ENCODE assay signal across 14 cellular contexts in genomic region chr11:3126901-3127691, GRCh38. TPM values are rescaled to one million over a fixed set of nuclear protein-coding genes. Genes with fewer than 3 reads are reported as not detected.
DNase-seq lines count a peak whose midpoint lies in the region; ATAC-seq, FAIRE-seq and TF ChIP-seq lines count a peak whose summit lies in the region.
"Had no signal": no experiment of that assay in that cellular context is flagged by ENCODE, and none has a peak within 500 bp of the region (broad histone marks: within the 10 kb centered on the region; RNA-seq: fewer than 3 reads in every experiment).

No MANE protein-coding gene starts in this region.

- no peaks in the 10 kb centered on the region for H4K20me1 ChIP-seq in PC-3 (ENCODE audit: low read length)

- H3K9me3 Mint-ChIP-seq in endodermal cell, result no peaks in the 10 kb centered on the region
- H3K9me3 Mint-ChIP-seq: activated T-cell treated with anti-CD3 and anti-CD28 coated beads, Interleukin-2, amount 50 U/mL, for 72 hours; T-helper 2 cell treated with Interferon-gamma antibody and Interleukin-4, amounts not matched to agents 5 μg/mL and 100 μg/mL, for 36 hours had no signal

- TF ChIP-seq CTCF in PC-3 (conservative IDR thresholded peaks at IDR 0.05; ENCODE audit: low read depth, low read length), result no peak
- TF ChIP-seq CTCF in endodermal cell (conservative IDR thresholded peaks at IDR 0.05), result no peak
- TF ChIP-seq CTCF in lower lobe of right lung (IDR thresholded peaks at IDR 0.05), result no peak

- POLR2A ChIA-PET in PC-3 (lab: Charles Lee; ENCODE audit: unreplicated experiment), result interaction anchor here (0.6 kb wide), 1 partner anchor 141 kb away, joined by 6 read pairs; no protein-coding TSS in a partner anchor

- no peaks in the 10 kb centered on the region for H3K9me2 ChIP-seq in PC-3 (replicated peaks; ENCODE audit: low read length)

- H3K27me3 Mint-ChIP-seq in endodermal cell (ENCODE audit: insufficient read depth), result peaks cover 22% of the 10 kb centered on the region

- H3K4me1 Mint-ChIP-seq in endodermal cell, result no peaks in the 10 kb centered on the region

- H3K4me3 Mint-ChIP-seq in endodermal cell, result no peak overlapping the region
- H3K4me3 Mint-ChIP-seq: activated T-cell treated with anti-CD3 and anti-CD28 coated beads, Interleukin-2, amount 50 U/mL, for 72 hours; T-helper 2 cell treated with Interferon-gamma antibody and Interleukin-4, amounts not matched to agents 5 μg/mL and 100 μg/mL, for 36 hours had no signal

- H3K79me2 ChIP-seq in PC-3 (ENCODE audit: low read length), result peaks cover 36% of the 10 kb centered on the region

- DNase-seq in PC-3, result no peak
- peak; percentile 40 for DNase-seq in endodermal cell
- DNase-seq in lower lobe of right lung, result peak; percentile 43
- no peak for DNase-seq in frontal cortex (ENCODE audit: low spot score in 2 of 2)
- no peak for DNase-seq in putamen (ENCODE audit: low spot score)
- DNase-seq in NCI-H748 (lab: John Stamatoyannopoulos, UW; ENCODE audit: unreplicated experiment), result no peak
- no peak for DNase-seq in DMS53 (lab: John Stamatoyannopoulos, UW)
- DNase-seq: activated T-cell treated with anti-CD3 and anti-CD28 coated beads, Interleukin-2, amount 50 U/mL, for 72 hours; NCI-H526 treated with DMSO at 0.1 percent for 48 hours; retina; stimulated activated CD4-positive, alpha-beta T cell treated with anti-CD3 and anti-CD28 coated beads, Interleukin-4, amount 100 ng/mL, for 24 hours had no signal

- no TSS peak for BruUV-seq in PC-3 (replicated peaks; lab: Mats Ljungman, UMichigan)

- H3K27me3 ChIP-seq in PC-3 (ENCODE audit: low read length) (no peaks in the 10 kb centered on the region), endodermal cell (ENCODE audit: control insufficient read depth, insufficient read depth, low read length, poor library complexity, severe bottlenecking) (no peaks in the 10 kb centered on the region), lower lobe of right lung (ENCODE audit: low read depth) (no peaks in the 10 kb centered on the region), subcutaneous abdominal adipose tissue (ENCODE audit: control insufficient read depth in 5 of 5, insufficient read depth in 4 of 5, low read length in 5 of 5) (no peaks in the 10 kb centered on the region)

- H3K4me2 ChIP-seq in PC-3 (ENCODE audit: low read length), result peak overlapping the region; percentile 85

- WGBS in endodermal cell (ENCODE audit: insufficient coverage in 1 of 2, insufficient read length in 1 of 2), 2 experiments, result 87 to 94% methylated on average over 12 to 24 of the region's 24 CpGs

- H3K36me3 ChIP-seq in PC-3 (ENCODE audit: low read depth, low read length) (no peaks in the 10 kb centered on the region), endodermal cell (ENCODE audit: control insufficient read depth, insufficient read depth, low read length) (no peaks in the 10 kb centered on the region), lower lobe of right lung (peaks cover 16% of the 10 kb centered on the region), subcutaneous abdominal adipose tissue (ENCODE audit: control insufficient read depth in 5 of 5, insufficient read depth in 5 of 5, low read length in 5 of 5) (peaks cover 0 to 36% (median 21%) of the 10 kb centered on the region in 5 donors)

- no peaks in the 10 kb centered on the region for H3F3A ChIP-seq in PC-3 (ENCODE audit: low read length, unreplicated experiment)

- H3K9me3 ChIP-seq in PC-3 (ENCODE audit: low read length) (no peaks in the 10 kb centered on the region), endodermal cell (ENCODE audit: control insufficient read depth, low read length) (no peaks in the 10 kb centered on the region), lower lobe of right lung (no peaks in the 10 kb centered on the region), subcutaneous abdominal adipose tissue (ENCODE audit: control insufficient read depth in 5 of 5, low read length in 5 of 5) (no peaks in the 10 kb centered on the region)

- peak overlapping the region; percentile 95 for H3K9ac ChIP-seq in PC-3 (ENCODE audit: low read length)
- H3K9ac ChIP-seq in endodermal cell (ENCODE audit: extremely low read depth, low read length, poor library complexity, severe bottlenecking), result no peak overlapping the region
- H3K9ac ChIP-seq in subcutaneous abdominal adipose tissue (ENCODE audit: low read length in 5 of 5), result peak overlapping the region in 2 of 5 donors; percentile 26 to 39

- H3K4me1 ChIP-seq in PC-3 (ENCODE audit: insufficient read depth, low read length), result peaks cover 31% of the 10 kb centered on the region
- no peaks in the 10 kb centered on the region for H3K4me1 ChIP-seq in endodermal cell (ENCODE audit: control insufficient read depth, insufficient read depth, low read length)
- H3K4me1 ChIP-seq in lower lobe of right lung, result peaks cover 44% of the 10 kb centered on the region
- H3K4me1 ChIP-seq in subcutaneous abdominal adipose tissue (ENCODE audit: control insufficient read depth in 5 of 5, insufficient read depth in 5 of 5, low read length in 5 of 5), result peaks cover 14 to 56% (median 30%) of the 10 kb centered on the region in 5 donors

- H3K4me3 ChIP-seq in PC-3 (ENCODE audit: low read length) (peak overlapping the region; percentile 1; the same call in 1 of the 2 replicates), endodermal cell (ENCODE audit: low read length) (no peak overlapping the region), lower lobe of right lung (no peak overlapping the region), subcutaneous abdominal adipose tissue (ENCODE audit: low read depth in 1 of 5, low read length in 5 of 5) (peak overlapping the region in 1 of 5 donors; percentile 8)

- intact Hi-C loops in PC-3 (cut with micrococcal nuclease), result no loop called here
- intact Hi-C loops in lower lobe of right lung (cut with DNase I), result no loop called here

- H3K36me3 Mint-ChIP-seq in endodermal cell (ENCODE audit: low read depth), result peaks cover 3% of the 10 kb centered on the region

- no peak for FAIRE-seq in frontal cortex (lab: Jason Lieb, UNC)
- FAIRE-seq: keratinocyte had no signal

- no peak overlapping the region for H2AFZ ChIP-seq in PC-3 (ENCODE audit: low read length)

- no peak overlapping the region for H3K27ac Mint-ChIP-seq in endodermal cell
- H3K27ac Mint-ChIP-seq: activated T-cell treated with anti-CD3 and anti-CD28 coated beads, Interleukin-2, amount 50 U/mL, for 72 hours; T-helper 2 cell treated with Interferon-gamma antibody and Interleukin-4, amounts not matched to agents 5 μg/mL and 100 μg/mL, for 36 hours had no signal

- CTCF ChIA-PET in PC-3 (lab: Charles Lee), result no interaction called here

- peak overlapping the region; percentile 94 for H3K27ac ChIP-seq in PC-3 (ENCODE audit: low read length)
- H3K27ac ChIP-seq in endodermal cell (ENCODE audit: low read depth, low read length), result no peak overlapping the region
- peak overlapping the region; percentile 76 for H3K27ac ChIP-seq in lower lobe of right lung
- peak overlapping the region; percentile 29 for H3K27ac ChIP-seq in subcutaneous abdominal adipose tissue (ENCODE audit: low read depth, low read length)

- ATAC-seq in PC-3 (no peak), lower lobe of right lung (peak in 1 of 2 donors; percentile 5)
- ATAC-seq: activated T-cell treated with anti-CD3 and anti-CD28 coated beads, Interleukin-2, amount 50 U/mL, for 72 hours had no signal

RNA-seq across cellular contexts. Expression of gene OSBPL5, which starts 38.0 kb away (rescaled TPM):
- total RNA-seq in PC-3 (2014; rRNA removed) (51.4 and 51.5 TPM in 2 replicates), endodermal cell (1 to 10 TPM; 1.2 to 4.8 TPM), lower lobe of right lung (46.2 TPM), frontal cortex (28.9 TPM)
- 15.4 TPM for polyA plus RNA-seq in endodermal cell (2013, experiment 1 of 2)
- 16.4 TPM for polyA plus RNA-seq in endodermal cell (2013, experiment 2 of 2)

Comparison
In these comparisons a context has a peak if more than half of its experiments do, and no peak if none do; other contexts are left out.
1. DNase-seq: peak in endodermal cell (single experiment) and lower lobe of right lung (single experiment); none in PC-3 (single experiment), frontal cortex (0 of 2), putamen (single experiment), NCI-H748 (single experiment) and DMS53 (single experiment).